18 cellular contexts compared by ENCODE assay signal in the genomic region with DNA sequence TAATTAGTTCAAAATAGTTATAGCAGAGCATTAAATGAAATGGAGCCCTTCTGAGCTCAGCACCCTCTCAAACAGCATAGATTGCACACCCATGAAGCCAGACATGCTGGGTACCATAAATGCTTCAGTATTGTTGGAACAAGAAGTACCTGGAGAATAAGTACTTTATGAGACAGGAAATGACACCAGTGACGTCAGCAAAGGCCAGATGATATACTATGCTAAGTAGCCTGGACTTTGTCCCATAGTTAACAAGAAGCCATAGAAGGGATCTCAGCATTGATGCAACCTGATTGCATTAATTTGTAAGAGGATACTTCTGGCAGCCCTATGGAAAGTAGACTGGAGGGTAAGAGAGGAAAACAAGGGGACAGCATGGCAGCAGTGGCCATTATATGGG. TPM values are rescaled to one million over a fixed set of nuclear protein-coding genes. Genes with fewer than 3 reads are reported as not detected.
DNase-seq lines count a peak whose midpoint lies in the region; ATAC-seq, FAIRE-seq and TF ChIP-seq lines count a peak whose summit lies in the region.
"Had no signal": no experiment of that assay in that cellular context is flagged by ENCODE, and none has a peak within 500 bp of the region (broad histone marks: within the 10 kb centered on the region; RNA-seq: fewer than 3 reads in every experiment).

No MANE protein-coding gene starts in this region.

- peaks cover 22% of the 10 kb centered on the region for H3K4me1 ChIP-seq in HepG2 (ENCODE audit: insufficient read depth, low read length)
- no peaks in the 10 kb centered on the region for H3K4me1 ChIP-seq in right lobe of liver
- H3K4me1 ChIP-seq in OCI-LY1 (ENCODE audit: insufficient read depth, low read length, severe bottlenecking), result peaks cover 16% of the 10 kb centered on the region
- peaks cover 0 to 16% (median 12%) of the 10 kb centered on the region in 4 donors for H3K4me1 ChIP-seq in transverse colon

- no peak for TF ChIP-seq CTCF in HepG2 (CRISPR knock-in tag; IDR thresholded peaks at IDR 0.05)
- no peak for TF ChIP-seq CTCF in right lobe of liver (IDR thresholded peaks at IDR 0.05)
- TF ChIP-seq CTCF in OCI-LY1 (IDR thresholded peaks at IDR 0.05; ENCODE audit: low read length), result no peak
- TF ChIP-seq CTCF in fibroblast of villous mesenchyme (IDR thresholded peaks at IDR 0.05; ENCODE audit: insufficient read depth, low read depth, low read length), result no peak
- no peak for TF ChIP-seq CTCF in transverse colon (IDR thresholded peaks at IDR 0.05)

- no peaks in the 10 kb centered on the region for H3F3A ChIP-seq in OCI-LY1 (ENCODE audit: insufficient read depth, low read length)

- TF ChIP-seq EP300 in HepG2 (IDR thresholded peaks at IDR 0.05; ENCODE audit: low read depth in 2 of 2, low read length in 2 of 2) (no peak), HepG2 (CRISPR knock-in tag; IDR thresholded peaks at IDR 0.05; ENCODE audit: borderline replicate concordance) (no peak), transverse colon (IDR thresholded peaks at IDR 0.05; ENCODE audit: low read depth) (peak; percentile 89)

- no peaks in the 10 kb centered on the region for H3K9me2 ChIP-seq in OCI-LY1 (ENCODE audit: low read depth, low read length)

- H3K27ac Mint-ChIP-seq in natural killer cell treated with Interleukin-12 subunit alpha and Interleukin-12 subunit beta and Interleukin-15 and Interleukin-18, amount 100 ng/mL, for 72 hours, result no peak overlapping the region
- H3K27ac Mint-ChIP-seq: CD8-positive, alpha-beta memory T cell had no signal

- WGBS in HepG2 (ENCODE audit: low lambda C conversion rate), result 6% methylated on average over 1 of the region's 1 CpG
- 33% methylated on average over 1 of the region's 1 CpG for WGBS in right lobe of liver (ENCODE audit: insufficient coverage, low coverage, low lambda C conversion rate, missing lambda C conversion rate)
- 0 to 12% methylated on average over 1 of the region's 1 CpG for WGBS in transverse colon (ENCODE audit: low coverage in 1 of 2), 2 donors

- no peaks in the 10 kb centered on the region for H3K36me3 ChIP-seq in HepG2 (replicated peaks in 1 of 2; ENCODE audit: control insufficient read depth in 1 of 2, insufficient read depth in 2 of 2, low read length in 2 of 2)
- H3K36me3 ChIP-seq in right lobe of liver, result no peaks in the 10 kb centered on the region
- no peaks in the 10 kb centered on the region for H3K36me3 ChIP-seq in OCI-LY1 (ENCODE audit: insufficient read depth, low read length)
- no peaks in the 10 kb centered on the region for H3K36me3 ChIP-seq in transverse colon
- H3K36me3 ChIP-seq: BLaER1 treated with 17β-estradiol and CSF1 and Interleukin-3, amounts not matched to agents 10 nM and 100 nM; MG63 had no signal

- H3K4me3 ChIP-seq in HepG2 (replicated peaks in 1 of 3; ENCODE audit: insufficient read depth in 1 of 3, low read depth in 2 of 3, low read length in 3 of 3), result no peak overlapping the region
- H3K4me3 ChIP-seq in right lobe of liver, result no peak overlapping the region
- H3K4me3 ChIP-seq in OCI-LY1 (ENCODE audit: low read depth, low read length, poor library complexity, severe bottlenecking), result no peak overlapping the region
- H3K4me3 ChIP-seq in fibroblast of villous mesenchyme (ENCODE audit: low read depth, low read length), result no peak overlapping the region
- no peak overlapping the region for H3K4me3 ChIP-seq in transverse colon
- H3K4me3 ChIP-seq: A549; BLaER1 treated with 17β-estradiol and CSF1 and Interleukin-3, amounts not matched to agents 10 nM and 100 nM; MG63 had no signal

- no peaks in the 10 kb centered on the region for H3K79me2 ChIP-seq in HepG2 (ENCODE audit: insufficient read depth, low read length)
- H3K79me2 ChIP-seq in OCI-LY1 (ENCODE audit: insufficient read depth, low read length), result no peaks in the 10 kb centered on the region

- POLR2A ChIA-PET in HepG2 (lab: Yijun Ruan, JAX), result no interaction called here

- CTCF ChIA-PET in HepG2 (lab: Yijun Ruan, JAX; ENCODE audit: low intra/inter-chr PET ratio, low total read pairs), result no interaction called here

- H3K4me3 Mint-ChIP-seq in natural killer cell treated with Interleukin-12 subunit alpha and Interleukin-12 subunit beta and Interleukin-15 and Interleukin-18, amount 100 ng/mL, for 72 hours, result no peak overlapping the region
- H3K4me3 Mint-ChIP-seq: CD8-positive, alpha-beta memory T cell had no signal

- intact Hi-C loops in HepG2 (cut with micrococcal nuclease; ENCODE audit: unreplicated experiment) (no loop called here), right lobe of liver (cut with DNase I) (no loop called here), transverse colon (cut with DNase I; ENCODE audit: low total_unique reads) (no loop called here)

- H3K27me3 ChIP-seq in HepG2 (ENCODE audit: control insufficient read depth in 1 of 2, insufficient read depth in 2 of 2, low read length in 2 of 2) (no peaks in the 10 kb centered on the region; a peak in 1 of 5 replicates), right lobe of liver (no peaks in the 10 kb centered on the region), OCI-LY1 (ENCODE audit: insufficient read depth, low read length) (no peaks in the 10 kb centered on the region), transverse colon (no peaks in the 10 kb centered on the region)
- H3K27me3 ChIP-seq: BLaER1 treated with 17β-estradiol and CSF1 and Interleukin-3, amounts not matched to agents 10 nM and 100 nM; MG63 had no signal

- ATAC-seq in HepG2, result no peak
- no peak for ATAC-seq in right lobe of liver
- no peak for ATAC-seq in natural killer cell treated with Interleukin-12 subunit alpha and Interleukin-12 subunit beta and Interleukin-15 and Interleukin-18, amount 100 ng/mL, for 72 hours
- ATAC-seq: A549, Panc1 had no signal

- no peak for FAIRE-seq in HepG2 (lab: Jason Lieb, UNC)
- FAIRE-seq: A549 had no signal

- H3K27me3 Mint-ChIP-seq in natural killer cell treated with Interleukin-12 subunit alpha and Interleukin-12 subunit beta and Interleukin-15 and Interleukin-18, amount 100 ng/mL, for 72 hours, result peaks cover 29 to 57% of the 10 kb centered on the region in 2 donors

- no peak for TF ChIP-seq RAD21 in HepG2 (CRISPR knock-in tag; IDR thresholded peaks at IDR 0.05)

- H3K4me2 ChIP-seq in HepG2 (ENCODE audit: low read depth, low read length), result no peak overlapping the region
- H3K4me2 ChIP-seq in OCI-LY1 (ENCODE audit: low read length), result peak overlapping the region; percentile 25; the same call in 1 of the 2 replicates
- H3K4me2 ChIP-seq: A549; BLaER1 treated with 17β-estradiol and CSF1 and Interleukin-3, amounts not matched to agents 10 nM and 100 nM had no signal

- no peaks in the 10 kb centered on the region for H3K4me1 Mint-ChIP-seq in natural killer cell treated with Interleukin-12 subunit alpha and Interleukin-12 subunit beta and Interleukin-15 and Interleukin-18, amount 100 ng/mL, for 72 hours (ENCODE audit: low read depth in 2 of 2)
- H3K4me1 Mint-ChIP-seq: CD8-positive, alpha-beta memory T cell had no signal

- TF ChIP-seq POLR2A in HepG2 (IDR thresholded peaks at IDR 0.05; ENCODE audit: insufficient read depth in 1 of 2, low read depth in 2 of 2, low read length in 2 of 2) (no peak), right lobe of liver (IDR thresholded peaks at IDR 0.05) (no peak), transverse colon (IDR thresholded peaks at IDR 0.05) (no peak)

- H3K27ac ChIP-seq in HepG2 (ENCODE audit: extremely low read length, insufficient read depth, low read length), result no peak overlapping the region
- no peak overlapping the region for H3K27ac ChIP-seq in right lobe of liver
- peak overlapping the region; percentile 18 for H3K27ac ChIP-seq in OCI-LY1 (ENCODE audit: low read depth, low read length, poor library complexity, severe bottlenecking)
- peak overlapping the region; percentile 53 to 68 (median 58) for H3K27ac ChIP-seq in transverse colon
- H3K27ac ChIP-seq: BLaER1 treated with 17β-estradiol and CSF1 and Interleukin-3, amounts not matched to agents 10 nM and 100 nM had no signal

- no peaks in the 10 kb centered on the region for H3K9me3 ChIP-seq in HepG2 (ENCODE audit: low read length)
- H3K9me3 ChIP-seq in right lobe of liver, result no peaks in the 10 kb centered on the region
- H3K9me3 ChIP-seq in OCI-LY1 (ENCODE audit: low read length), result no peaks in the 10 kb centered on the region
- no peaks in the 10 kb centered on the region for H3K9me3 ChIP-seq in transverse colon
- H3K9me3 ChIP-seq: A549; BLaER1 treated with 17β-estradiol and CSF1 and Interleukin-3, amounts not matched to agents 10 nM and 100 nM; MG63 had no signal

- H4K20me1 ChIP-seq in HepG2 (ENCODE audit: insufficient read depth, low read length) (no peaks in the 10 kb centered on the region), OCI-LY1 (ENCODE audit: insufficient read depth, low read length) (no peaks in the 10 kb centered on the region)
- H4K20me1 ChIP-seq: BLaER1 treated with 17β-estradiol and CSF1 and Interleukin-3, amounts not matched to agents 10 nM and 100 nM had no signal

- in situ Hi-C loops in HepG2 (cut with HindIII; ENCODE audit: extremely low pct_ligation_motif_present, low pct_unique_long_range_greater_than_20kb) (no loop called here), transverse colon (cut with MboI; ENCODE audit: low pct_ligation_motif_present in 1 of 4, low pct_unique_long_range_greater_than_20kb in 1 of 4, low sequenced_read_pairs in 3 of 4) (no loop called here)

- no peak overlapping the region for H2AFZ ChIP-seq in HepG2 (ENCODE audit: low read length)
- peak overlapping the region; percentile 75 for H2AFZ ChIP-seq in OCI-LY1 (ENCODE audit: low read length)

- BruUV-seq in HepG2 (replicated peaks; lab: Mats Ljungman, UMichigan), result no TSS peak

- H3K36me3 Mint-ChIP-seq in natural killer cell treated with Interleukin-12 subunit alpha and Interleukin-12 subunit beta and Interleukin-15 and Interleukin-18, amount 100 ng/mL, for 72 hours, result no peaks in the 10 kb centered on the region
- H3K36me3 Mint-ChIP-seq: CD8-positive, alpha-beta memory T cell had no signal

- H3K9me3 Mint-ChIP-seq in natural killer cell treated with Interleukin-12 subunit alpha and Interleukin-12 subunit beta and Interleukin-15 and Interleukin-18, amount 100 ng/mL, for 72 hours, result no peaks in the 10 kb centered on the region

- DNase-seq in HepG2 (ENCODE audit: low spot score) (no peak), right lobe of liver (no peak), fibroblast of villous mesenchyme (ENCODE audit: low read depth) (peak; percentile 72), transverse colon (peak; percentile 85), NCI-H345 (lab: John Stamatoyannopoulos, UW) (no peak)
- DNase-seq in natural killer cell treated with Interleukin-12 subunit alpha and Interleukin-12 subunit beta and Interleukin-15 and Interleukin-18, amount 100 ng/mL, for 72 hours (ENCODE audit: low spot score), result no peak
- no peak for DNase-seq in activated CD4-positive, CD25-positive, alpha-beta regulatory T cell (lab: John Stamatoyannopoulos, UW)
- DNase-seq: CD8-positive, alpha-beta memory T cell; GOT3; MG63; NCI-H1092 treated with DMSO at 0.1 percent for 48 hours; NCI-H1694 treated with DMSO at 0.1 percent for 48 hours; NCI-H226; NCI-H774 had no signal

- H3K9ac ChIP-seq in HepG2 (ENCODE audit: insufficient read depth, low read depth, low read length) (no peak overlapping the region), OCI-LY1 (ENCODE audit: low read length) (no peak overlapping the region)
- H3K9ac ChIP-seq: BLaER1 treated with 17β-estradiol and CSF1 and Interleukin-3, amounts not matched to agents 10 nM and 100 nM had no signal

RNA-seq across cellular contexts. Expression of gene GADD45A, which starts 16.3 kb away (rescaled TPM):
- 25.0 and 46.2 TPM in 2 replicates for total RNA-seq in HepG2 (2016; rRNA removed; fragmentation: Illumina TruSeq; extraction: Trizol)
- total RNA-seq in HepG2 (2016; cell fraction: cytosol; rRNA removed; fragmentation: Illumina TruSeq; extraction: Trizol; ENCODE audit: low read depth), result 21.8 and 26.9 TPM in 2 replicates
- 23.2 and 49.2 TPM in 2 replicates for total RNA-seq in HepG2 (2016; cell fraction: insoluble cytoplasmic fraction; rRNA removed; fragmentation: Illumina TruSeq; extraction: Trizol)
- 27.1 and 30.4 TPM in 2 replicates for total RNA-seq in HepG2 (2016; cell fraction: membrane; rRNA removed; fragmentation: Illumina TruSeq; extraction: Trizol)
- 59.8 and 64.1 TPM in 2 replicates for total RNA-seq in HepG2 (2016; cell fraction: nucleus; rRNA removed; fragmentation: Illumina TruSeq; extraction: Trizol)
- 33.2 and 36.2 TPM in 2 replicates for polyA plus RNA-seq in HepG2 (2011; rRNA removed)
- 30.4 and 31.8 TPM in 2 replicates for polyA plus RNA-seq in HepG2 (2011; cell fraction: cytosol; rRNA removed)
- 131 and 138 TPM in 2 replicates for polyA plus RNA-seq in HepG2 (2011; cell fraction: nucleus; rRNA removed)
- polyA plus RNA-seq in HepG2 (2012), result 49.0 and 63.8 TPM in 2 replicates
- polyA plus RNA-seq in HepG2 (2016; cell fraction: cytosol; fragmentation: Illumina TruSeq; extraction: Trizol; ENCODE audit: low read depth), result 24.1 and 25.0 TPM in 2 replicates
- polyA plus RNA-seq in HepG2 (2016; cell fraction: insoluble cytoplasmic fraction; fragmentation: Illumina TruSeq; extraction: Trizol; ENCODE audit: low read depth), result 48.7 and 51.1 TPM in 2 replicates
- polyA plus RNA-seq in HepG2 (2016; cell fraction: membrane; fragmentation: Illumina TruSeq; extraction: Trizol; ENCODE audit: low read depth), result 26.6 and 28.9 TPM in 2 replicates
- polyA plus RNA-seq in HepG2 (2016; cell fraction: nucleus; fragmentation: Illumina TruSeq; extraction: Trizol; ENCODE audit: insufficient read depth, low read depth), result 151 and 156 TPM in 2 replicates
- 1.4 and 17.0 TPM in 2 replicates for polyA minus RNA-seq in HepG2 (2011; rRNA and poly(A)+ RNA removed; ENCODE audit: low replicate concordance)
- polyA minus RNA-seq in HepG2 (2011; cell fraction: cytosol; rRNA and poly(A)+ RNA removed), result 11.3 and 13.7 TPM in 2 replicates
- 60.7 and 75.2 TPM in 2 replicates for polyA minus RNA-seq in HepG2 (2011; cell fraction: nucleus; rRNA and poly(A)+ RNA removed)
- 10 to 100 TPM; 14.1 to 66.4 (median 43.6) TPM for total RNA-seq in right lobe of liver
- total RNA-seq in fibroblast of villous mesenchyme, result 54.8 and 60.2 TPM in 2 replicates
- 10 to 100 TPM in 3 of 4 donors, 1 to 10 TPM in 1; 2.0 to 79.7 (median 69.9) TPM for total RNA-seq in transverse colon
- 10 to 100 TPM; 28.3 to 36.1 TPM for total RNA-seq in natural killer cell treated with Interleukin-12 subunit alpha and Interleukin-12 subunit beta and Interleukin-15 and Interleukin-18, amount 100 ng/mL, for 72 hours

Comparison
In these comparisons a context has a peak if more than half of its experiments do, and no peak if none do; other contexts are left out.
1. DNase-seq: peak in fibroblast of villous mesenchyme (single experiment) and transverse colon (single experiment); none in HepG2 (single experiment), right lobe of liver (0 of 3), natural killer cell treated with Interleukin-12 subunit alpha and Interleukin-12 subunit beta and Interleukin-15 and Interleukin-18, amount 100 ng/mL, for 72 hours (single experiment), activated CD4-positive, CD25-positive, alpha-beta regulatory T cell (0 of 4) and NCI-H345 (single experiment).
2. H3K27ac ChIP-seq: peak in OCI-LY1 (single experiment) and transverse colon (4 of 4); none in HepG2 (single experiment) and right lobe of liver (0 of 3).